In genomic region chr4:76212301-76212700, GRCh38 we compare ENCODE assay signal across 8 cellular contexts. TPM values are rescaled to one million over a fixed set of nuclear protein-coding genes. Genes with fewer than 3 reads are reported as not detected.
A peak's percentile ranks its signal among the peaks of the same experiment; 100 is the strongest.
DNase-seq lines count a peak whose midpoint lies in the region; ATAC-seq lines count a peak whose summit lies in the region.

No MANE protein-coding gene starts in this region.

- no peak overlapping the region for H3K27ac Mint-ChIP-seq in activated naive CD8-positive, alpha-beta T cell
- H3K27ac Mint-ChIP-seq in immature natural killer cell = peak overlapping the region; percentile 83 to 96 (median 92)
- peak overlapping the region; percentile 81 for H3K27ac Mint-ChIP-seq in stimulated activated memory B cell treated with anti-CD40 and anti-IgM and Interleukin-4, amounts not matched to agents 10 μg/mL and 1 μg/mL and 100 μg/mL, for 72 hours

- peaks cover 57% of the 10 kb centered on the region for H3K4me1 Mint-ChIP-seq in activated naive CD8-positive, alpha-beta T cell (ENCODE audit: low read depth)
- H3K4me1 Mint-ChIP-seq in immature natural killer cell = peaks cover 38 to 52% of the 10 kb centered on the region in 2 donors
- peaks cover 64% of the 10 kb centered on the region for H3K4me1 Mint-ChIP-seq in stimulated activated memory B cell treated with anti-CD40 and anti-IgM and Interleukin-4, amounts not matched to agents 10 μg/mL and 1 μg/mL and 100 μg/mL, for 72 hours

- H3K4me3 Mint-ChIP-seq in activated naive CD8-positive, alpha-beta T cell = peak overlapping the region; percentile 88
- H3K4me3 Mint-ChIP-seq in immature natural killer cell = peak overlapping the region; percentile 82 to 91 (median 89)
- peak overlapping the region; percentile 89 for H3K4me3 Mint-ChIP-seq in stimulated activated memory B cell treated with anti-CD40 and anti-IgM and Interleukin-4, amounts not matched to agents 10 μg/mL and 1 μg/mL and 100 μg/mL, for 72 hours

- no peaks in the 10 kb centered on the region for H3K36me3 Mint-ChIP-seq in activated naive CD8-positive, alpha-beta T cell
- H3K36me3 Mint-ChIP-seq in immature natural killer cell = no peaks in the 10 kb centered on the region
- no peaks in the 10 kb centered on the region for H3K36me3 Mint-ChIP-seq in stimulated activated memory B cell treated with anti-CD40 and anti-IgM and Interleukin-4, amounts not matched to agents 10 μg/mL and 1 μg/mL and 100 μg/mL, for 72 hours

- peak; percentile 21 for DNase-seq in DMS79 treated with DMSO at 0.1 percent for 48 hours (lab: John Stamatoyannopoulos, UW)
- no peak for DNase-seq in DMS79 (lab: John Stamatoyannopoulos, UW)
- no peak for DNase-seq in immature natural killer cell
- no peak for DNase-seq in NCI-H1436 (lab: John Stamatoyannopoulos, UW)
- DNase-seq in activated CD8-positive, alpha-beta memory T cell treated with anti-CD3 and anti-CD28 coated beads, Interleukin-2, amount 50 U/mL, for 48 hours = no peak

- no peak for ATAC-seq in stimulated activated memory B cell treated with anti-CD40 and anti-IgM and Interleukin-4, amounts not matched to agents 10 μg/mL and 1 μg/mL and 100 μg/mL, for 72 hours
- ATAC-seq in HG03457 (IDR thresholded peaks at IDR 0.05; ENCODE audit: unreplicated experiment) = no peak

- no peaks in the 10 kb centered on the region for H3K9me3 Mint-ChIP-seq in activated naive CD8-positive, alpha-beta T cell (ENCODE audit: low read depth)
- H3K9me3 Mint-ChIP-seq in immature natural killer cell = no peaks in the 10 kb centered on the region
- H3K9me3 Mint-ChIP-seq in stimulated activated memory B cell treated with anti-CD40 and anti-IgM and Interleukin-4, amounts not matched to agents 10 μg/mL and 1 μg/mL and 100 μg/mL, for 72 hours = no peaks in the 10 kb centered on the region

- no peaks in the 10 kb centered on the region for H3K27me3 Mint-ChIP-seq in activated naive CD8-positive, alpha-beta T cell
- peaks cover 7 to 19% (median 13%) of the 10 kb centered on the region in 3 donors for H3K27me3 Mint-ChIP-seq in immature natural killer cell (ENCODE audit: low read depth in 3 of 3)
- H3K27me3 Mint-ChIP-seq in stimulated activated memory B cell treated with anti-CD40 and anti-IgM and Interleukin-4, amounts not matched to agents 10 μg/mL and 1 μg/mL and 100 μg/mL, for 72 hours = no peaks in the 10 kb centered on the region

RNA-seq across cellular contexts. Expression of gene SCARB2, which starts 1.3 kb away (rescaled TPM):
- 10 to 100 TPM in 2 of 3 donors, 1 to 10 TPM in 1; 8.8 to 17.1 (median 16.4) TPM for polyA plus RNA-seq in immature natural killer cell

RNA-seq across cellular contexts. Expression of gene FAM47E, which starts 39.2 kb away (rescaled TPM):
- not detected for polyA plus RNA-seq in immature natural killer cell
